ENCODE assay signal across 15 cellular contexts in the genomic region with DNA sequence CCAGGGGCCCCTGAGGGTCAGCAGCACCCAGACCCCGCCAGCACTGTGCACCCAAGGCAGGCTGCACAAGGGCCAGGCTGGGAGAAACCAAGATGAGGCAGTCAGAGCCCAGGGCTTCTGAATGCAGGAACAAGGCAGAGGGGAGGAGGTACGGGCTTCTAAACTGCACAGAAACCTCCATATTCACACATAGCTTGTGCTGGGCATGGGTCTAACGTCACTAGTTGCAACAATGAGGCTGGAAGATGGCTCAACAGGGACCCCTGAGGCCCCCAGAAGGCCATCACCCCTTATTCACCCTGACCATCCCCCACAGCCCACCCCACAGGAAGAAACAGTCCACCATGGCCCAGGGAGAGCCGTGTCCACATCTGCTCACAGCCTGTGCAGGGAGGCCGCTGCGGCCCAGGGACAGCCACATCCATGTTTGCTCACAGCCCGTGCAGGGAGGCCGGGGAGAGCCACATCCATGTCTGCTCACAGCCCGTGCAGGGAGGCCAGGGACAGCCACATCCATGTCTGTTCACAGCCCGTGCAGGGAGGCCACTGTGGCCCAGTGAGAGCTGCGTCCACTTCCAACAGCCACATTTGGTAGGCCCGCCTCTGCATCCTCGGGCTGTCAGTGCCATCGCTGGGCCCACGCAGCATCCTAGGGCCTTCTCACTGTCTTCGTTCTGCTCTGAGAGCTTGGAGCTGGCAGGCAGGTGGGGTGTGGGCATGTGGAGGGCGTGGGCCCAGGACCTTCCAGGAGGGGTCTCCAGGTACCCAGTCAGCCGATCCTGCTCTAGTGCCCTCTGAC. TPM values are rescaled to one million over a fixed set of nuclear protein-coding genes. Genes with fewer than 3 reads are reported as not detected.
DNase-seq lines count a peak whose midpoint lies in the region; ATAC-seq and TF ChIP-seq lines count a peak whose summit lies in the region.
"Had no signal": no experiment of that assay in that cellular context is flagged by ENCODE, and none has a peak within 500 bp of the region (broad histone marks: within the 10 kb centered on the region; RNA-seq: fewer than 3 reads in every experiment).

No MANE protein-coding gene starts in this region.

- no peaks in the 10 kb centered on the region for H3K27me3 ChIP-seq in colonic mucosa
- no peaks in the 10 kb centered on the region for H3K27me3 ChIP-seq in thyroid gland
- H3K27me3 ChIP-seq: body of pancreas had no signal

- H3K9me3 ChIP-seq in colonic mucosa, result no peaks in the 10 kb centered on the region
- H3K9me3 ChIP-seq in thyroid gland, result no peaks in the 10 kb centered on the region
- H3K9me3 ChIP-seq: A549, body of pancreas, HAP-1 had no signal

- H3K4me1 ChIP-seq in colonic mucosa (no peaks in the 10 kb centered on the region), thyroid gland (no peaks in the 10 kb centered on the region)
- H3K4me1 ChIP-seq: body of pancreas, HAP-1 had no signal

- H3K27ac ChIP-seq in colonic mucosa (no peak overlapping the region), thyroid gland (no peak overlapping the region)
- H3K27ac ChIP-seq: A549, body of pancreas had no signal

- no peak for ATAC-seq in activated naive CD4-positive, alpha-beta T cell treated with anti-CD3 and anti-CD28 coated beads, Interleukin-2, amount 50 U/mL, for 72 hours
- ATAC-seq in HG02623 (IDR thresholded peaks at IDR 0.05; ENCODE audit: unreplicated experiment) (peak; percentile 19), HG03520 (IDR thresholded peaks at IDR 0.05; ENCODE audit: unreplicated experiment) (peak; percentile 34)
- ATAC-seq: A549, body of pancreas had no signal

- H3K36me3 ChIP-seq in colonic mucosa (no peaks in the 10 kb centered on the region), thyroid gland (peaks cover 3 to 13% of the 10 kb centered on the region in 2 donors)

- peak overlapping the region; percentile 60 to 75 for H3K27ac Mint-ChIP-seq in activated naive CD4-positive, alpha-beta T cell treated with anti-CD3 and anti-CD28 coated beads, Interleukin-2, amount 50 U/mL, for 72 hours

- H3K4me3 ChIP-seq in colonic mucosa (no peak overlapping the region), thyroid gland (replicated peaks in 1 of 3) (no peak overlapping the region)
- H3K4me3 ChIP-seq: A549, body of pancreas, HAP-1 had no signal

- H3K9me3 Mint-ChIP-seq in activated naive CD4-positive, alpha-beta T cell treated with anti-CD3 and anti-CD28 coated beads, Interleukin-2, amount 50 U/mL, for 72 hours, result no peaks in the 10 kb centered on the region
- H3K9me3 Mint-ChIP-seq: naive thymus-derived CD8-positive, alpha-beta T cell had no signal

- H3K36me3 Mint-ChIP-seq in activated naive CD4-positive, alpha-beta T cell treated with anti-CD3 and anti-CD28 coated beads, Interleukin-2, amount 50 U/mL, for 72 hours, result no peaks in the 10 kb centered on the region

- TF ChIP-seq POLR2A in thyroid gland (IDR thresholded peaks at IDR 0.05), result no peak

- no peak overlapping the region for H3K9ac ChIP-seq in colonic mucosa (ENCODE audit: low read depth in 2 of 2, low read length in 2 of 2)

- intact Hi-C loops in colonic mucosa (cut with DNase I) (no loop called here), thyroid gland (cut with DNase I) (no loop called here)

- 93 to 96% methylated on average over 9 to 12 of the region's 18 CpGs for WGBS in thyroid gland, 2 donors

- no peak for DNase-seq in activated naive CD4-positive, alpha-beta T cell treated with anti-CD3 and anti-CD28 coated beads, Interleukin-2, amount 50 U/mL, for 72 hours (ENCODE audit: low spot score in 2 of 2)
- DNase-seq in activated naive CD4-positive, alpha-beta T cell treated with anti-CD3 and anti-CD28 coated beads, Interleukin-2, amount 50 U/mL, for 16 hours, result no peak
- no peak for DNase-seq in HUDEP-2 (lab: John Stamatoyannopoulos, UW; ENCODE audit: unreplicated experiment in 76 of 76)
- DNase-seq in mesenteric fat pad (ENCODE audit: low spot score), result no peak
- no peak for DNase-seq in colonic mucosa
- no peak for DNase-seq in thyroid gland
- DNase-seq: body of pancreas; naive thymus-derived CD8-positive, alpha-beta T cell; NCI-H526; stimulated activated CD4-positive, alpha-beta T cell treated with anti-CD3 and anti-CD28 coated beads, Interleukin-2, amount 100 ng/mL, for 24 hours had no signal

- TF ChIP-seq CTCF in colonic mucosa (IDR thresholded peaks at IDR 0.05) (no peak), thyroid gland (IDR thresholded peaks at IDR 0.05) (no peak)

RNA-seq across cellular contexts. Expression of a gene that starts 38.2 kb away (rescaled TPM):
- total RNA-seq in activated naive CD4-positive, alpha-beta T cell treated with anti-CD3 and anti-CD28 coated beads, Interleukin-2, amount 50 U/mL, for 72 hours, result 10 to 100 TPM; 29.2 to 37.6 TPM
- 45.7 TPM for total RNA-seq in mesenteric fat pad
- 10 to 100 TPM; 17.1 to 27.3 TPM for total RNA-seq in colonic mucosa
- total RNA-seq in thyroid gland, result 10 to 100 TPM; 30.9 to 35.7 (median 33.3) TPM

RNA-seq across cellular contexts. Expression of a gene that starts 40.3 kb away (rescaled TPM):
- total RNA-seq in activated naive CD4-positive, alpha-beta T cell treated with anti-CD3 and anti-CD28 coated beads, Interleukin-2, amount 50 U/mL, for 72 hours, result not detected
- total RNA-seq in mesenteric fat pad (not detected), colonic mucosa (not detected), thyroid gland (under 1 TPM in 3 of 4 donors, not detected in 1; 0.54 to 0.67 (median 0.54) TPM)
- total RNA-seq: body of pancreas, Daoy had no signal

Comparison
In these comparisons a context has a peak if more than half of its experiments do, and no peak if none do; other contexts are left out.
1. ATAC-seq: peak in HG02623 (single experiment) and HG03520 (single experiment); none in activated naive CD4-positive, alpha-beta T cell treated with anti-CD3 and anti-CD28 coated beads, Interleukin-2, amount 50 U/mL, for 72 hours (0 of 2).